In the genomic region with DNA sequence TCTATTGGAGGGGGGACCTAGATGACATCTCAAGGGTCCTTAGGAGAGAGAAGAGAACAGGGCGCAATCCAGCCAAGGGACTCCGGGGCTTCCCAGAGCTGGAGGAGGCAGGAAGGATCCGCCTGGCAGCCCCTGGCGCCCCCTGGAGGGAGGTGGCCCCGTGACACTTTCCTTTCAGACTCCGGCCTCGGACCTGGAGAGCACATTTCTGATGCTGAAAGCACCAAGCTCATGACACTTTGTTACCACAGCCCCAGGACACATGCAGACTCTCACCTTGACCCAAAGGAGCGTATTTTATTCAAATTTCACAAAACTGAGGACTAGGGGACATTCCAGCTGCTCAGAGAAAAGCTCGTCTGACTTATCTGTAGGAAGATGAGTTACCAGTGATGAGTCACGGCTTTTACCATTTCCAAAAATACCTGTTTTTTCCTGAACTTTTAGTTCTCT, we compare ENCODE assay signal across 7 cellular contexts. TPM values are rescaled to one million over a fixed set of nuclear protein-coding genes. Genes with fewer than 3 reads are reported as not detected.
DNase-seq lines count a peak whose midpoint lies in the region; ATAC-seq and TF ChIP-seq lines count a peak whose summit lies in the region.

No MANE protein-coding gene starts in this region.

- intact Hi-C loops in posterior cingulate gyrus (cut with DNase I): no loop called here

- peak; percentile 71 for TF ChIP-seq CTCF in GM12873 (IDR thresholded peaks at IDR 0.05; ENCODE audit: insufficient read depth, low read depth, low read length, missing control alignments)

- no peak for ATAC-seq in HG03442 (IDR thresholded peaks at IDR 0.05; ENCODE audit: unreplicated experiment)

- DNase-seq in NOMO-1 (lab: John Stamatoyannopoulos, UW; ENCODE audit: unreplicated experiment in 2 of 2): peak; percentile 48 to 59
- DNase-seq in activated effector memory CD4-positive, alpha-beta T cell treated with Interleukin-2 at 50 U/mL for 16 hours: peak; percentile 25
- peak; percentile 72 for DNase-seq in glomerular visceral epithelial cell (ENCODE audit: extremely low spot score)
- DNase-seq in posterior cingulate gyrus: peak in 8 of 10 donors; percentile 28 to 93 (median 62)
- no peak for DNase-seq in occipital lobe (lab: John Stamatoyannopoulos, UW)

RNA-seq across cellular contexts. Expression of gene POFUT2, which starts 21.4 kb away (rescaled TPM):
- 9.8 TPM for total RNA-seq in occipital lobe
